In genomic region chr4:121822796-121823504, GRCh38 we compare ENCODE assay signal across 1 cellular context.
TF ChIP-seq lines count a peak whose summit lies in the region.

No MANE protein-coding gene starts in this region.

TF ChIP-seq in K562, 482 proteins besides CTCF, POLR2A, EP300 and RAD21 (continues in another document):
- 0 out of 2 replicates have a peak, but pooled peaks have one; percentile 39 for TF ChIP-seq ZBTB1 (CRISPR knock-in tag; IDR thresholded peaks at IDR 0.05; ENCODE audit: borderline replicate concordance, low read depth)
- TF ChIP-seq ZNF512 (tag; IDR thresholded peaks at IDR 0.05), result no peak
- TF ChIP-seq CEBPB (tag; IDR thresholded peaks at IDR 0.05), result peak; percentile 41; the same call in 1 of the 2 replicates
- no peak for TF ChIP-seq TCF7 (IDR thresholded peaks at IDR 0.05; ENCODE audit: borderline replicate concordance)
- TF ChIP-seq TAF15 (IDR thresholded peaks at IDR 0.05; ENCODE audit: low read depth, low read length), result no peak
- no peak for TF ChIP-seq NFYB (IDR thresholded peaks at IDR 0.05; ENCODE audit: extremely low read depth, insufficient read length)
- no peak for TF ChIP-seq ZNF584 (CRISPR knock-in tag; IDR thresholded peaks at IDR 0.05; ENCODE audit: low read depth)
- TF ChIP-seq ZBTB11 (CRISPR knock-in tag; IDR thresholded peaks at IDR 0.05), result no peak
- no peak for TF ChIP-seq TRIM25 (IDR thresholded peaks at IDR 0.05; ENCODE audit: borderline replicate concordance)
- TF ChIP-seq ATF1 (CRISPR knock-in tag; IDR thresholded peaks at IDR 0.05), result no peak
- peak; percentile 9; the same call in 1 of the 2 replicates for TF ChIP-seq ATF1 (tag; IDR thresholded peaks at IDR 0.05)
- TF ChIP-seq, protein P1, sequence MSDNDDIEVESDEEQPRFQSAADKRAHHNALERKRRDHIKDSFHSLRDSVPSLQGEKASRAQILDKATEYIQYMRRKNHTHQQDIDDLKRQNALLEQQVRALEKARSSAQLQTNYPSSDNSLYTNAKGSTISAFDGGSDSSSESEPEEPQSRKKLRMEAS (CRISPR knock-in tag; IDR thresholded peaks at IDR 0.05), result no peak
- no peak for TF ChIP-seq ERF (CRISPR knock-in tag; IDR thresholded peaks at IDR 0.05)
- TF ChIP-seq, protein P2, sequence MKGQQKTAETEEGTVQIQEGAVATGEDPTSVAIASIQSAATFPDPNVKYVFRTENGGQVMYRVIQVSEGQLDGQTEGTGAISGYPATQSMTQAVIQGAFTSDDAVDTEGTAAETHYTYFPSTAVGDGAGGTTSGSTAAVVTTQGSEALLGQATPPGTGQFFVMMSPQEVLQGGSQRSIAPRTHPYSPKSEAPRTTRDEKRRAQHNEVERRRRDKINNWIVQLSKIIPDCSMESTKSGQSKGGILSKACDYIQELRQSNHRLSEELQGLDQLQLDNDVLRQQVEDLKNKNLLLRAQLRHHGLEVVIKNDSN (CRISPR knock-in tag; IDR thresholded peaks at IDR 0.05), result no peak
- TF ChIP-seq CCNT2 (IDR thresholded peaks at IDR 0.05; ENCODE audit: borderline replicate concordance, extremely low read depth, insufficient read length, low read depth, low read length), result peak; percentile 41
- TF ChIP-seq, protein P3, sequence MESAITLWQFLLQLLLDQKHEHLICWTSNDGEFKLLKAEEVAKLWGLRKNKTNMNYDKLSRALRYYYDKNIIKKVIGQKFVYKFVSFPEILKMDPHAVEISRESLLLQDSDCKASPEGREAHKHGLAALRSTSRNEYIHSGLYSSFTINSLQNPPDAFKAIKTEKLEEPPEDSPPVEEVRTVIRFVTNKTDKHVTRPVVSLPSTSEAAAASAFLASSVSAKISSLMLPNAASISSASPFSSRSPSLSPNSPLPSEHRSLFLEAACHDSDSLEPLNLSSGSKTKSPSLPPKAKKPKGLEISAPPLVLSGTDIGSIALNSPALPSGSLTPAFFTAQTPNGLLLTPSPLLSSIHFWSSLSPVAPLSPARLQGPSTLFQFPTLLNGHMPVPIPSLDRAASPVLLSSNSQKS (CRISPR knock-in tag; IDR thresholded peaks at IDR 0.05), result no peak
- peak in 1 of 2 experiments; percentile 83; a peak in 1 of 4 replicates for TF ChIP-seq SIN3A (IDR thresholded peaks at IDR 0.05; ENCODE audit: borderline replicate concordance in 2 of 2, control insufficient read depth in 1 of 2, low read depth in 2 of 2, low read length in 2 of 2)
- TF ChIP-seq GABPB2 (CRISPR knock-in tag; conservative IDR thresholded peaks at IDR 0.05), result no peak
- no peak for TF ChIP-seq KDM4B (IDR thresholded peaks at IDR 0.05; ENCODE audit: borderline replicate concordance in 2 of 2, low read depth in 1 of 2)
- TF ChIP-seq TGIF2 (CRISPR knock-in tag; IDR thresholded peaks at IDR 0.05), result 0 out of 2 replicates have a peak, but pooled peaks have one; percentile 71
- TF ChIP-seq ARNT (IDR thresholded peaks at IDR 0.05), result no peak; a peak in 1 of 4 replicates
- TF ChIP-seq RERE (CRISPR knock-in tag; IDR thresholded peaks at IDR 0.05; ENCODE audit: borderline replicate concordance), result 0 out of 2 replicates have a peak, but pooled peaks have one; percentile 55
- no peak for TF ChIP-seq BCOR (IDR thresholded peaks at IDR 0.05)
- TF ChIP-seq, protein P4, sequence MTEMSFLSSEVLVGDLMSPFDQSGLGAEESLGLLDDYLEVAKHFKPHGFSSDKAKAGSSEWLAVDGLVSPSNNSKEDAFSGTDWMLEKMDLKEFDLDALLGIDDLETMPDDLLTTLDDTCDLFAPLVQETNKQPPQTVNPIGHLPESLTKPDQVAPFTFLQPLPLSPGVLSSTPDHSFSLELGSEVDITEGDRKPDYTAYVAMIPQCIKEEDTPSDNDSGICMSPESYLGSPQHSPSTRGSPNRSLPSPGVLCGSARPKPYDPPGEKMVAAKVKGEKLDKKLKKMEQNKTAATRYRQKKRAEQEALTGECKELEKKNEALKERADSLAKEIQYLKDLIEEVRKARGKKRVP (CRISPR knock-in tag; IDR thresholded peaks at IDR 0.05), result no peak
- TF ChIP-seq HBP1 (CRISPR knock-in tag; IDR thresholded peaks at IDR 0.05), result no peak
- TF ChIP-seq ZNF124 (CRISPR knock-in tag; IDR thresholded peaks at IDR 0.05), result no peak
- no peak for TF ChIP-seq ZNF655 (CRISPR knock-in tag; IDR thresholded peaks at IDR 0.05)
- TF ChIP-seq NFRKB (IDR thresholded peaks at IDR 0.05; ENCODE audit: low read depth), result peak; percentile 71; the same call in 1 of the 2 replicates
- TF ChIP-seq ZNF445 (CRISPR knock-in tag; IDR thresholded peaks at IDR 0.05; ENCODE audit: low read depth), result no peak
- TF ChIP-seq DDX20 (tag; IDR thresholded peaks at IDR 0.05; ENCODE audit: low read depth), result no peak
- no peak for TF ChIP-seq ASH1L (IDR thresholded peaks at IDR 0.05; ENCODE audit: borderline replicate concordance, low read depth, partially characterized antibody)
- TF ChIP-seq ZEB2 (IDR thresholded peaks at IDR 0.05), result no peak
